Comparison of ENCODE assay signal across 16 cellular contexts in genomic region chr11:102494216-102494615, GRCh38. TPM values are rescaled to one million over a fixed set of nuclear protein-coding genes. Genes with fewer than 3 reads are reported as not detected.
A peak's percentile ranks its signal among the peaks of the same experiment; 100 is the strongest.
DNase-seq lines count a peak whose midpoint lies in the region; ATAC-seq and TF ChIP-seq lines count a peak whose summit lies in the region.
"Had no signal": no experiment of that assay in that cellular context is flagged by ENCODE, and none has a peak within 500 bp of the region (broad histone marks: within the 10 kb centered on the region; RNA-seq: fewer than 3 reads in every experiment).

No MANE protein-coding gene starts in this region.

- dilution Hi-C loops in IMR-90 (cut with HindIII; ENCODE audit: low sequenced_read_pairs, unreplicated experiment) = no loop called here

- no peak for TF ChIP-seq POLR2A in IMR-90 (IDR thresholded peaks at IDR 0.05; ENCODE audit: low read depth, low read length)

- H2BK120ac ChIP-seq in IMR-90 (ENCODE audit: low read depth, low read length) = no peak overlapping the region

- H3K27me3 ChIP-seq in IMR-90 (ENCODE audit: control insufficient read depth, insufficient read depth, low read length) (no peaks in the 10 kb centered on the region), brain microvascular endothelial cell (replicated peaks) (no peaks in the 10 kb centered on the region)
- H3K27me3 ChIP-seq: uterus had no signal

- H3K79me1 ChIP-seq in IMR-90 (ENCODE audit: low read depth in 1 of 2, low read length in 2 of 2) = no peaks in the 10 kb centered on the region

- H2AK9ac ChIP-seq in IMR-90 (replicated peaks; ENCODE audit: low read depth, low read length, poor library complexity) = no peak overlapping the region

- in situ Hi-C loops in IMR-90 (cut with MboI; ENCODE audit: low sequenced_read_pairs) (loop anchor here (25.0 kb wide), 1 partner anchor 1057 kb away; no protein-coding TSS in a partner anchor), brain microvascular endothelial cell (cut with HindIII; ENCODE audit: low pct_ligation_motif_present, low sequenced_read_pairs) (no loop called here)

- no peaks in the 10 kb centered on the region for H3K36me3 ChIP-seq in IMR-90 (ENCODE audit: control insufficient read depth, insufficient read depth, low read length)
- H3K36me3 ChIP-seq in brain microvascular endothelial cell (replicated peaks) = no peaks in the 10 kb centered on the region
- H3K36me3 ChIP-seq: esophagus squamous epithelium, uterus had no signal

- no peak overlapping the region for H2BK5ac ChIP-seq in IMR-90 (ENCODE audit: low read depth, low read length, poor library complexity, severe bottlenecking)

- H2AK5ac ChIP-seq in IMR-90 (ENCODE audit: low read depth, low read length) = no peak overlapping the region

- H4K91ac ChIP-seq in IMR-90 (ENCODE audit: insufficient read depth, low read depth, low read length) = no peak overlapping the region

- no peak for TF ChIP-seq RAD21 in IMR-90 (IDR thresholded peaks at IDR 0.05; ENCODE audit: low read length)

- peak; percentile 17 for DNase-seq in AG08395 (ENCODE audit: low spot score)
- DNase-seq in IMR-90 = peak; percentile 51
- DNase-seq in brain microvascular endothelial cell = peak; percentile 28
- DNase-seq in left lobe of liver (ENCODE audit: low spot score) = no peak
- no peak for DNase-seq in D341Med (ENCODE audit: low spot score)
- DNase-seq: activated T-cell treated with anti-CD3 and anti-CD28 coated beads, Interleukin-2, amount 50 U/mL, for 4 hours; aorta; esophagus squamous epithelium; NCI-H526 treated with DMSO at 0.1 percent for 48 hours; nephron progenitor cell; uterus had no signal

- H2BK20ac ChIP-seq in IMR-90 (ENCODE audit: low read depth, low read length) = no peak overlapping the region

- no peak overlapping the region for H3K14ac ChIP-seq in IMR-90 (replicated peaks; ENCODE audit: low read depth, low read length)

- no peak overlapping the region for H3K18ac ChIP-seq in IMR-90 (ENCODE audit: low read depth, low read length)

- no peak overlapping the region for H4K8ac ChIP-seq in IMR-90 (ENCODE audit: low read depth in 2 of 2, low read length in 2 of 2)

- no peak overlapping the region for H3K9ac ChIP-seq in IMR-90 (ENCODE audit: low read depth, low read length)

- H3K23ac ChIP-seq in IMR-90 (ENCODE audit: low read depth, low read length) = no peak overlapping the region

- no peak overlapping the region for H3K4me3 ChIP-seq in IMR-90 (ENCODE audit: insufficient read depth, low read depth, low read length)
- no peak overlapping the region for H3K4me3 ChIP-seq in brain microvascular endothelial cell (ENCODE audit: low read depth, low read length)
- H3K4me3 ChIP-seq: esophagus squamous epithelium, uterus had no signal

- no peaks in the 10 kb centered on the region for H3K9me3 ChIP-seq in IMR-90 (ENCODE audit: control insufficient read depth, insufficient read depth, low read length)
- H3K9me3 ChIP-seq: esophagus squamous epithelium, uterus had no signal

- no peak for TF ChIP-seq CTCF in IMR-90 (conservative IDR thresholded peaks at IDR 0.05; ENCODE audit: low read depth, low read length)
- TF ChIP-seq CTCF in brain microvascular endothelial cell (IDR thresholded peaks at IDR 0.05; ENCODE audit: low read depth, low read length, missing control alignments) = no peak

- no peak overlapping the region for H4K5ac ChIP-seq in IMR-90 (ENCODE audit: low read depth, low read length)

- no peak overlapping the region for H2BK15ac ChIP-seq in IMR-90 (ENCODE audit: low read depth, low read length)

- no peaks in the 10 kb centered on the region for H3K9me1 ChIP-seq in IMR-90 (ENCODE audit: insufficient read depth, low read length)

- H3K4ac ChIP-seq in IMR-90 (ENCODE audit: low read depth, low read length) = no peak overlapping the region

- POLR2A ChIA-PET in IMR-90 (lab: Charles Lee; ENCODE audit: unreplicated experiment) = no interaction called here

- H4K20me1 ChIP-seq in IMR-90 (ENCODE audit: insufficient read depth, low read length) = no peaks in the 10 kb centered on the region

- H2AFZ ChIP-seq in IMR-90 (replicated peaks; ENCODE audit: low read length, poor library complexity) = no peak overlapping the region

- intact Hi-C loops in IMR-90 (cut with micrococcal nuclease) = loop anchor here (2.0 kb wide), 1 partner anchor 205 kb away; no protein-coding TSS in a partner anchor

- H3K4me2 ChIP-seq in IMR-90 (ENCODE audit: low read depth, low read length) = no peak overlapping the region

- peaks cover 3% of the 10 kb centered on the region; the same call in 1 of the 2 replicates for H3K4me1 ChIP-seq in IMR-90 (ENCODE audit: control insufficient read depth, insufficient read depth, low read length)

- CTCF ChIA-PET in IMR-90 (lab: Yijun Ruan, JAX) = interaction anchor here (1.5 to 1.7 kb wide), 2 partner anchors 104 to 152 kb away, joined by 4 to 6 read pairs; no protein-coding TSS in a partner anchor

- no peak for ATAC-seq in IMR-90 (ENCODE audit: low read depth)
- ATAC-seq in left lobe of liver = peak; percentile 77
- ATAC-seq in HG03135 (IDR thresholded peaks at IDR 0.05; ENCODE audit: unreplicated experiment) = no peak
- no peak for ATAC-seq in HG02642 (IDR thresholded peaks at IDR 0.05; ENCODE audit: poor library complexity, unreplicated experiment)
- no peak for ATAC-seq in GM21367 (IDR thresholded peaks at IDR 0.05; ENCODE audit: unreplicated experiment)
- ATAC-seq: activated CD4-positive, CD25-positive, alpha-beta regulatory T cell treated with anti-CD3 and anti-CD28 coated beads, Interleukin-2, amount 50 U/mL, for 24 hours had no signal

- H3K27ac ChIP-seq in IMR-90 (ENCODE audit: insufficient read depth, low read length) (no peak overlapping the region), brain microvascular endothelial cell (no peak overlapping the region)
- H3K27ac ChIP-seq: esophagus squamous epithelium had no signal

- no TSS peak for BruUV-seq in IMR-90 (replicated peaks; lab: Mats Ljungman, UMichigan)

- no peak overlapping the region for H3K56ac ChIP-seq in IMR-90 (ENCODE audit: extremely low read depth, insufficient read depth, low read length)

- WGBS in IMR-90 (ENCODE audit: extremely low coverage in 2 of 2, insufficient read length in 1 of 2), 2 experiments = 83% methylated on average over 4 of the region's 6 CpGs; no CpG with 5 or more reads in 1 of the 2 experiments

TF ChIP-seq in IMR-90, 13 proteins besides CTCF, POLR2A, EP300 and RAD21:
- TF ChIP-seq MXI1 (IDR thresholded peaks at IDR 0.05; ENCODE audit: borderline replicate concordance, low read depth, low read length) = no peak
- no peak for TF ChIP-seq NFE2L2 (IDR thresholded peaks at IDR 0.05; ENCODE audit: low read depth, low read length)
- no peak for TF ChIP-seq RCOR1 (IDR thresholded peaks at IDR 0.05; ENCODE audit: insufficient replicate concordance, low read length)
- TF ChIP-seq MAZ (IDR thresholded peaks at IDR 0.05; ENCODE audit: borderline replicate concordance, low read depth, low read length) = no peak
- TF ChIP-seq RFX5 (IDR thresholded peaks at IDR 0.05; ENCODE audit: low read depth, low read length) = no peak
- TF ChIP-seq CEBPB (IDR thresholded peaks at IDR 0.05; ENCODE audit: low read depth, low read length) = no peak
- no peak for TF ChIP-seq BHLHE40 (IDR thresholded peaks at IDR 0.05; ENCODE audit: low read depth, low read length)
TF ChIP-seq in IMR-90: peak in this region for 0.

RNA-seq across cellular contexts. Expression of gene MMP7, which starts 36.3 kb away (rescaled TPM):
- total RNA-seq in IMR-90 (2012; rRNA removed) (not detected in 2 replicates), left lobe of liver (1.5 TPM)
- polyA plus RNA-seq in IMR-90 (2012; rRNA removed) = not detected in 2 replicates
- not detected in 2 replicates for polyA plus RNA-seq in IMR-90 (2012; cell fraction: cytosol; rRNA removed)
- polyA plus RNA-seq in IMR-90 (2012; cell fraction: nucleus; rRNA removed; ENCODE audit: low replicate concordance) = not detected in 2 replicates
- total RNA-seq: G401 had no signal
- polyA plus RNA-seq: aorta had no signal

RNA-seq across cellular contexts. Expression of gene TMEM123, which starts 41.7 kb away (rescaled TPM):
- total RNA-seq in IMR-90 (2012; rRNA removed) (127 and 138 TPM in 2 replicates), left lobe of liver (156 TPM)
- polyA plus RNA-seq in IMR-90 (2012; rRNA removed) = 96.9 and 191 TPM in 2 replicates
- polyA plus RNA-seq in IMR-90 (2012; cell fraction: cytosol; rRNA removed) = 27.3 and 34.3 TPM in 2 replicates
- polyA plus RNA-seq in IMR-90 (2012; cell fraction: nucleus; rRNA removed; ENCODE audit: low replicate concordance) = 5.9 and 19.4 TPM in 2 replicates

Comparison
In these comparisons a context has a peak if more than half of its experiments do, and no peak if none do; other contexts are left out.
1. DNase-seq: peak in AG08395 (single experiment), IMR-90 (single experiment) and brain microvascular endothelial cell (single experiment); none in left lobe of liver (single experiment) and D341Med (single experiment).